In genomic region chr7:132836746-132837145, GRCh38 we compare ENCODE assay signal across 1 cellular context.
TF ChIP-seq lines count a peak whose summit lies in the region.

No MANE protein-coding gene starts in this region.

TF ChIP-seq in K562, 482 proteins besides CTCF, POLR2A, EP300 and RAD21 (continued from another document):
- TF ChIP-seq PRDM10 (IDR thresholded peaks at IDR 0.05; ENCODE audit: partially characterized antibody) (no peak), CTBP1 (IDR thresholded peaks at IDR 0.05; ENCODE audit: borderline replicate concordance) (0 out of 2 replicates have a peak, but pooled peaks have one; percentile 14), USF1 (CRISPR knock-in tag; IDR thresholded peaks at IDR 0.05) (no peak), TEAD2 (tag; IDR thresholded peaks at IDR 0.05) (no peak), BRF2 (IDR thresholded peaks at IDR 0.05; ENCODE audit: borderline replicate concordance, insufficient read depth, insufficient read length) (no peak), MAFK (IDR thresholded peaks at IDR 0.05; ENCODE audit: low read length) (no peak), C11orf30 (IDR thresholded peaks at IDR 0.05; ENCODE audit: low read depth) (no peak), HNRNPLL (IDR thresholded peaks at IDR 0.05; ENCODE audit: low read depth, low read length, poor library complexity, severe bottlenecking) (no peak), ZBTB11 (CRISPR knock-in tag; IDR thresholded peaks at IDR 0.05) (no peak), SUPT5H (IDR thresholded peaks at IDR 0.05) (no peak), FOXA3 (CRISPR knock-in tag; conservative IDR thresholded peaks at IDR 0.05 in 1 of 2, IDR thresholded peaks at IDR 0.05 in 1 of 2) (no peak), ATF1 (CRISPR knock-in tag; IDR thresholded peaks at IDR 0.05) (no peak), ATF1 (tag; IDR thresholded peaks at IDR 0.05) (no peak), JUND (IDR thresholded peaks at IDR 0.05; ENCODE audit: borderline replicate concordance, low read depth, low read length) (peak; percentile 67; the same call in 1 of the 2 replicates), JUND (tag; IDR thresholded peaks at IDR 0.05; ENCODE audit: borderline replicate concordance, low read depth, low read length) (peak; percentile 63; the same call in 1 of the 3 replicates), MAZ (CRISPR knock-in tag; conservative IDR thresholded peaks at IDR 0.05 in 1 of 2, IDR thresholded peaks at IDR 0.05 in 1 of 2) (no peak), RCOR1 (IDR thresholded peaks at IDR 0.05; ENCODE audit: borderline replicate concordance in 1 of 2, low read depth in 2 of 2, low read length in 2 of 2) (peak in 1 of 2 experiments; percentile 19; a peak in 1 of 4 replicates), ZBTB34 (CRISPR knock-in tag; IDR thresholded peaks at IDR 0.05) (no peak), JUN (IDR thresholded peaks at IDR 0.05; ENCODE audit: borderline replicate concordance, low read depth, low read length) (0 out of 2 replicates have a peak, but pooled peaks have one; percentile 38), JUN (CRISPR knock-in tag; IDR thresholded peaks at IDR 0.05; ENCODE audit: borderline replicate concordance) (no peak), CBFA2T2 (conservative IDR thresholded peaks at IDR 0.05) (peak; percentile 23), CEBPZ (IDR thresholded peaks at IDR 0.05; ENCODE audit: borderline replicate concordance, low read depth, low read length) (no peak), POLR2G (IDR thresholded peaks at IDR 0.05; ENCODE audit: low read depth, low read length) (no peak), RBM34 (IDR thresholded peaks at IDR 0.05; ENCODE audit: borderline replicate concordance, insufficient read depth, low read length) (no peak)
TF ChIP-seq in K562: peak in this region for 20.
